In genomic region chr2:110211938-110212858, GRCh38 we compare ENCODE assay signal across 8 cellular contexts. TPM values are rescaled to one million over a fixed set of nuclear protein-coding genes. Genes with fewer than 3 reads are reported as not detected.
DNase-seq lines count a peak whose midpoint lies in the region; TF ChIP-seq lines count a peak whose summit lies in the region.

Gene MTLN (minus strand): TSS chr2:110212547. CDS start chr2:110212525, 22 bp downstream.

- H3K36me3 ChIP-seq in neutrophil: no peaks in the 10 kb centered on the region

- peaks cover 3% of the 10 kb centered on the region for H3K9me3 ChIP-seq in neutrophil

- in situ Hi-C loops in SK-MEL-5 (cut with HindIII; ENCODE audit: low pct_unique_long_range_greater_than_20kb, low sequenced_read_pairs): no loop called here

- H3K27me3 ChIP-seq in neutrophil: peaks cover 48% of the 10 kb centered on the region

- peak; percentile 78 for DNase-seq in ELR (ENCODE audit: low read depth)
- DNase-seq in H4 (ENCODE audit: low spot score): peak; percentile 49
- no peak for DNase-seq in LNCaP clone FGC (ENCODE audit: low read depth)
- DNase-seq in SK-MEL-5 (ENCODE audit: low read depth, low spot score): peak; percentile 61
- peak; percentile 77 for DNase-seq in activated naive CD4-positive, alpha-beta T cell treated with Interleukin-2 at 50 U/mL for 16 hours
- peak; percentile 73 for DNase-seq in foreskin melanocyte
- peak; percentile 84 for DNase-seq in superior temporal gyrus (ENCODE audit: extremely low spot score)

- H3K27ac ChIP-seq in neutrophil: no peak within 1 kb of the TSS

- peaks cover 6 to 10% of the 10 kb centered on the region in 2 experiments for H3K4me1 ChIP-seq in neutrophil (ENCODE audit: control insufficient read depth in 1 of 2, insufficient read depth in 1 of 2, low read depth in 1 of 2, low read length in 1 of 2)

- TF ChIP-seq CTCF in LNCaP clone FGC (IDR thresholded peaks at IDR 0.05; ENCODE audit: control insufficient read depth, extremely low read depth, insufficient read depth) (no peak), neutrophil (IDR thresholded peaks at IDR 0.05) (no peak)

- peak within 1 kb of the TSS; percentile 67 for H3K4me3 ChIP-seq in LNCaP clone FGC (ENCODE audit: low read depth, low read length)
- peak within 1 kb of the TSS; percentile 63 to 67 for H3K4me3 ChIP-seq in neutrophil (ENCODE audit: low read depth in 1 of 2, low read length in 1 of 2)

RNA-seq across cellular contexts. Expression of gene MTLN, which starts in this region (rescaled TPM):
- 63.5 and 80.2 TPM in 2 replicates for total RNA-seq in H4 (2014; rRNA removed; shearing (Covaris generic))
- 52.1 and 62.8 TPM in 2 replicates for total RNA-seq in SK-MEL-5 (2014; rRNA removed; shearing (Covaris generic))
- 57.1 and 104 TPM in 2 replicates for polyA plus RNA-seq in SK-MEL-5 (2015; cell fraction: cytosol; rRNA removed)
- polyA plus RNA-seq in SK-MEL-5 (2015; cell fraction: nucleus; rRNA removed): 15.2 and 41.7 TPM in 2 replicates
